20 cellular contexts compared by ENCODE assay signal in the genomic region with DNA sequence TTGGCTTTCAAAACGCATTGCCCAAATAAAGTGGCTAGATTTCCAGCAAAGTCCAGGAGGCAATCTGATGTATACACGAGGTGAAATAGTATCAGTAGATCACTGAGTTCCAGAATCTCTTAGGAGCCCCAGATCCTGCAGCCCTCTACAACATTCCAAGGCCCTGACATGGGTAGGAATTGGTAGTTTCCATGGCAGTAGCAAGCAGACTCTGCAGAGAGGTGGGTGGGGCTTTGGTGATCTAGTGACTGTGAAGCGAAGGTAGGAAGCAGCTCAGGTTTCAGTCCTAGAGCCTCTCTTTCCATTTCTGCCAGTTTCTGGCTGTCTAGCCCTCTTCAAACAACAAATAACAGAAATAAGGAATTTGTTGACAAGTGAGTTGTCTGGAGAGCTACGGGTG. TPM values are rescaled to one million over a fixed set of nuclear protein-coding genes. Genes with fewer than 3 reads are reported as not detected.
DNase-seq lines count a peak whose midpoint lies in the region; ATAC-seq, FAIRE-seq and TF ChIP-seq lines count a peak whose summit lies in the region.
"Had no signal": no experiment of that assay in that cellular context is flagged by ENCODE, and none has a peak within 500 bp of the region (broad histone marks: within the 10 kb centered on the region; RNA-seq: fewer than 3 reads in every experiment).

No MANE protein-coding gene starts in this region.

- H3K4me2 ChIP-seq in astrocyte (ENCODE audit: low read length), result no peak overlapping the region
- H3K4me2 ChIP-seq: BLaER1 had no signal

- H3K27ac ChIP-seq in astrocyte (ENCODE audit: low read depth, low read length) (no peak overlapping the region), lower lobe of right lung (no peak overlapping the region)
- H3K27ac ChIP-seq: BLaER1, gastroesophageal sphincter, Peyer's patch had no signal

- H3K36me3 ChIP-seq in astrocyte (ENCODE audit: insufficient read depth, low read length), result no peaks in the 10 kb centered on the region
- no peaks in the 10 kb centered on the region for H3K36me3 ChIP-seq in lower lobe of right lung
- H3K36me3 ChIP-seq: BLaER1, gastroesophageal sphincter, Peyer's patch had no signal

- H3K79me2 ChIP-seq in astrocyte (ENCODE audit: insufficient read depth, low read length), result no peaks in the 10 kb centered on the region

- no peak overlapping the region for H3K9ac ChIP-seq in astrocyte (ENCODE audit: low read length)
- H3K9ac ChIP-seq: BLaER1 had no signal

- H3K27me3 ChIP-seq in astrocyte (ENCODE audit: insufficient read depth, low read length) (no peaks in the 10 kb centered on the region), lower lobe of right lung (ENCODE audit: low read depth) (no peaks in the 10 kb centered on the region)
- H3K27me3 ChIP-seq: BLaER1, gastroesophageal sphincter, Peyer's patch had no signal

- H4K20me1 ChIP-seq in astrocyte (ENCODE audit: insufficient read depth, low read length), result no peaks in the 10 kb centered on the region
- H4K20me1 ChIP-seq: BLaER1 had no signal

- DNase-seq in EL (peak; percentile 52), HT-29 (ENCODE audit: low spot score) (peak; percentile 23), astrocyte (ENCODE audit: low read depth) (peak; percentile 12), lower lobe of right lung (no peak), NOMO-1 (lab: John Stamatoyannopoulos, UW; ENCODE audit: unreplicated experiment in 2 of 2) (no peak)
- no peak for DNase-seq in central memory CD4-positive, alpha-beta T cell
- DNase-seq: activated CD8-positive, alpha-beta memory T cell treated with anti-CD3 and anti-CD28 coated beads, Interleukin-2, amount 50 U/mL, for 48 hours; activated naive CD4-positive, alpha-beta T cell treated with anti-CD3 and anti-CD28 coated beads, Interleukin-2, amount 50 U/mL, for 16 hours; cerebellar nuclear complex; GDM1; kidney; NCI-H446; Peyer's patch; posterior cingulate gyrus had no signal

- TF ChIP-seq CTCF in astrocyte (IDR thresholded peaks at IDR 0.05; ENCODE audit: insufficient read depth, low read depth, low read length) (no peak), lower lobe of right lung (IDR thresholded peaks at IDR 0.05) (no peak)

- peak; percentile 59 to 89 for ATAC-seq in lower lobe of right lung
- no peak for ATAC-seq in GM21515 (IDR thresholded peaks at IDR 0.05; ENCODE audit: unreplicated experiment)
- ATAC-seq: gastroesophageal sphincter, HepG2 had no signal

- peak overlapping the region; percentile 55 for H3K27ac Mint-ChIP-seq in astrocyte (ENCODE audit: unreplicated experiment)

- peaks cover 2% of the 10 kb centered on the region for H3K4me1 Mint-ChIP-seq in astrocyte (ENCODE audit: low read depth, unreplicated experiment)

- intact Hi-C loops in lower lobe of right lung (cut with DNase I), result no loop called here

- peaks cover 2% of the 10 kb centered on the region for H3K27me3 Mint-ChIP-seq in astrocyte (ENCODE audit: low read depth, unreplicated experiment)

- H3K9me3 Mint-ChIP-seq in astrocyte (ENCODE audit: unreplicated experiment), result peaks cover 4% of the 10 kb centered on the region

- H3K4me1 ChIP-seq in astrocyte (ENCODE audit: insufficient read depth, low read length) (no peaks in the 10 kb centered on the region), lower lobe of right lung (no peaks in the 10 kb centered on the region)
- H3K4me1 ChIP-seq: BLaER1, gastroesophageal sphincter, Peyer's patch had no signal

- no peak for FAIRE-seq in astrocyte (lab: Jason Lieb, UNC)
- FAIRE-seq: endometrium, GM19239, HepG2, kidney had no signal

- H3K4me3 ChIP-seq in astrocyte (ENCODE audit: insufficient read depth, low read depth, low read length) (no peak overlapping the region), lower lobe of right lung (no peak overlapping the region)
- H3K4me3 ChIP-seq: BLaER1, gastroesophageal sphincter, Peyer's patch had no signal

- no peak overlapping the region for H3K4me3 Mint-ChIP-seq in astrocyte (ENCODE audit: unreplicated experiment)

- H3K9me3 ChIP-seq in astrocyte (ENCODE audit: insufficient read depth, low read depth, low read length) (no peaks in the 10 kb centered on the region), lower lobe of right lung (no peaks in the 10 kb centered on the region)
- H3K9me3 ChIP-seq: gastroesophageal sphincter had no signal

- H2AFZ ChIP-seq in astrocyte (ENCODE audit: low read depth, low read length), result no peak overlapping the region

- no peaks in the 10 kb centered on the region for H3K36me3 Mint-ChIP-seq in astrocyte (ENCODE audit: low read depth, unreplicated experiment)

RNA-seq across cellular contexts. Expression of a gene that starts 13.8 kb away (rescaled TPM):
- total RNA-seq in HT-29 (2014; rRNA removed; shearing (Covaris generic)), result 16.9 and 23.6 TPM in 2 replicates
- total RNA-seq in astrocyte (0.19 and 0.20 TPM in 2 replicates), lower lobe of right lung (23.9 TPM)
- total RNA-seq: HepG2 had no signal

Comparison
In these comparisons a context has a peak if more than half of its experiments do, and no peak if none do; other contexts are left out.
1. DNase-seq: peak in EL (single experiment), HT-29 (single experiment) and astrocyte (single experiment); none in lower lobe of right lung (single experiment), NOMO-1 (0 of 2) and central memory CD4-positive, alpha-beta T cell (single experiment).
2. RNA of a gene that starts 13.8 kb away (total RNA-seq): 23.9 TPM in lower lobe of right lung (single experiment) and 16.9 to 23.6 TPM in HT-29; 0.19 to 0.20 TPM in astrocyte; every median in the first group is over 10 times any median in the second.